10 cellular contexts compared by ENCODE assay signal in genomic region chrX:20418379-20418778, GRCh38.
DNase-seq lines count a peak whose midpoint lies in the region; ATAC-seq and TF ChIP-seq lines count a peak whose summit lies in the region.
"Had no signal": no experiment of that assay in that cellular context is flagged by ENCODE, and none has a peak within 500 bp of the region (broad histone marks: within the 10 kb centered on the region; RNA-seq: fewer than 3 reads in every experiment).

No MANE protein-coding gene starts in this region.

- no peaks in the 10 kb centered on the region for H3K36me3 Mint-ChIP-seq in activated naive CD8-positive, alpha-beta T cell

- H3K27me3 ChIP-seq in GM06990 (replicated peaks; ENCODE audit: control insufficient read depth, insufficient read depth, low read length) = no peaks in the 10 kb centered on the region
- H3K27me3 ChIP-seq: neutrophil had no signal

- peak overlapping the region; percentile 83 for H3K27ac Mint-ChIP-seq in activated naive CD8-positive, alpha-beta T cell

- H3K9me3 Mint-ChIP-seq in activated naive CD8-positive, alpha-beta T cell (ENCODE audit: low read depth) = no peaks in the 10 kb centered on the region

- no peak overlapping the region for H3K4me3 ChIP-seq in GM06990 (replicated peaks; ENCODE audit: low read depth, low read length)

- DNase-seq in GM06990 (ENCODE audit: extremely low read depth, insufficient read length) (peak; percentile 20), AG08395 (ENCODE audit: low spot score) (no peak), NCI-H526 (lab: John Stamatoyannopoulos, UW) (no peak), inferior parietal cortex (ENCODE audit: extremely low spot score) (no peak)
- DNase-seq in activated effector memory CD4-positive, alpha-beta T cell treated with anti-CD3 and anti-CD28 coated beads, Interleukin-2, amount 50 U/mL, for 16 hours = no peak
- DNase-seq: cerebellar nuclear complex had no signal

- H3K27me3 Mint-ChIP-seq in activated naive CD8-positive, alpha-beta T cell = no peaks in the 10 kb centered on the region

- ATAC-seq in GM19395 (IDR thresholded peaks at IDR 0.05; ENCODE audit: unreplicated experiment) (peak; percentile 85), HG03095 (IDR thresholded peaks at IDR 0.05; ENCODE audit: unreplicated experiment) (peak; percentile 73)

- H3K4me3 Mint-ChIP-seq in activated naive CD8-positive, alpha-beta T cell = no peak overlapping the region

- no peak for TF ChIP-seq CTCF in GM06990 (IDR thresholded peaks at IDR 0.05; ENCODE audit: insufficient read depth, low read length, poor library complexity, severe bottlenecking)

- no peaks in the 10 kb centered on the region for H3K36me3 ChIP-seq in GM06990 (ENCODE audit: control insufficient read depth, insufficient read depth, low read length)
- H3K36me3 ChIP-seq: neutrophil had no signal

- peaks cover 56% of the 10 kb centered on the region for H3K4me1 Mint-ChIP-seq in activated naive CD8-positive, alpha-beta T cell (ENCODE audit: low read depth)
